Comparison of ENCODE assay signal across 1 cellular context in the genomic region with DNA sequence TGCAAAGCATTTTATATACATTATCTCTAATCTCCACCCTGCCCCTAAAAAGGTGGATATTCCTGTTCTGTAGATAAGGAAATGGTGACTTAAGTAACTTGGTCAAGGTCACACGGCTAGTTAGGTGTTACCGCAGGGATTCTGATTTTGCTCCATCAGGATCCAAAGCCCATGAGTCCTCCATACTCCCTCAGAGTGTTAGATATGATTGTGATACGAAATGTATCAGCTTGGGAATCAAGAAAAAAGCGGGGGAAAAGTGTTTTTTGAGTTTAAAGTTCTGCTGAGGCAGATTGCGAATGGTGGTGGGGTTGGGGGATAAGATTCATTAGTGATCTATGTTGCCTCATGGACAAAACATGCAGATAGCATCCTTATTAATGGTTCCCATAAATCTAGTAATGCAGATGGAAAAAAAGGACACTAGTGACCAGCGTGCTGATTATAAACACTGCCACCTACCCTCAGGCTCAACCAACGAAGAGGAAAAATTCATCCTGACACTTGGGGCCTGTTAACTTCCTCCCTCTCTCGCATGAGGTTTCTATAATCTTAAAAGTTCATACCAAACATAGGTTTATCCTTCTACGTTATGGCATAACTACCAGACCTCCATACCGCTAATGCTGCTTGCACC.
A peak's percentile ranks its signal among the peaks of the same experiment; 100 is the strongest.
TF ChIP-seq lines count a peak whose summit lies in the region.

No MANE protein-coding gene starts in this region.

TF ChIP-seq in K562, 482 proteins besides CTCF, POLR2A, EP300 and RAD21:
- TF ChIP-seq CBFA2T3 (IDR thresholded peaks at IDR 0.05) (peak; percentile 29; the same call in 1 of the 2 replicates), HMBOX1 (IDR thresholded peaks at IDR 0.05) (peak; percentile 69), ESRRA (IDR thresholded peaks at IDR 0.05; ENCODE audit: borderline replicate concordance, low read depth) (peak; percentile 27; the same call in 1 of the 2 replicates)
- TF ChIP-seq, protein P1, sequence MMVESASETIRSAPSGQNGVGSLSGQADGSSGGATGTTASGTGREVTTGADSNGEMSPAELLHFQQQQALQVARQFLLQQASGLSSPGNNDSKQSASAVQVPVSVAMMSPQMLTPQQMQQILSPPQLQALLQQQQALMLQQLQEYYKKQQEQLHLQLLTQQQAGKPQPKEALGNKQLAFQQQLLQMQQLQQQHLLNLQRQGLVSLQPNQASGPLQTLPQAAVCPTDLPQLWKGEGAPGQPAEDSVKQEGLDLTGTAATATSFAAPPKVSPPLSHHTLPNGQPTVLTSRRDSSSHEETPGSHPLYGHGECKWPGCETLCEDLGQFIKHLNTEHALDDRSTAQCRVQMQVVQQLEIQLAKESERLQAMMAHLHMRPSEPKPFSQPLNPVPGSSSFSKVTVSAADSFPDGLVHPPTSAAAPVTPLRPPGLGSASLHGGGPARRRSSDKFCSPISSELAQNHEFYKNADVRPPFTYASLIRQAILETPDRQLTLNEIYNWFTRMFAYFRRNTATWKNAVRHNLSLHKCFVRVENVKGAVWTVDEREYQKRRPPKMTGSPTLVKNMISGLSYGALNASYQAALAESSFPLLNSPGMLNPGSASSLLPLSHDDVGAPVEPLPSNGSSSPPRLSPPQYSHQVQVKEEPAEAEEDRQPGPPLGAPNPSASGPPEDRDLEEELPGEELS (CRISPR knock-in tag; IDR thresholded peaks at IDR 0.05; ENCODE audit: borderline replicate concordance) = no peak
- TF ChIP-seq, protein P2, sequence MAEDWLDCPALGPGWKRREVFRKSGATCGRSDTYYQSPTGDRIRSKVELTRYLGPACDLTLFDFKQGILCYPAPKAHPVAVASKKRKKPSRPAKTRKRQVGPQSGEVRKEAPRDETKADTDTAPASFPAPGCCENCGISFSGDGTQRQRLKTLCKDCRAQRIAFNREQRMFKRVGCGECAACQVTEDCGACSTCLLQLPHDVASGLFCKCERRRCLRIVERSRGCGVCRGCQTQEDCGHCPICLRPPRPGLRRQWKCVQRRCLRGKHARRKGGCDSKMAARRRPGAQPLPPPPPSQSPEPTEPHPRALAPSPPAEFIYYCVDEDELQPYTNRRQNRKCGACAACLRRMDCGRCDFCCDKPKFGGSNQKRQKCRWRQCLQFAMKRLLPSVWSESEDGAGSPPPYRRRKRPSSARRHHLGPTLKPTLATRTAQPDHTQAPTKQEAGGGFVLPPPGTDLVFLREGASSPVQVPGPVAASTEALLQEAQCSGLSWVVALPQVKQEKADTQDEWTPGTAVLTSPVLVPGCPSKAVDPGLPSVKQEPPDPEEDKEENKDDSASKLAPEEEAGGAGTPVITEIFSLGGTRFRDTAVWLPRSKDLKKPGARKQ (CRISPR knock-in tag; IDR thresholded peaks at IDR 0.05) = no peak
